22 cellular contexts compared by ENCODE assay signal in genomic region chr14:45212231-45212630, GRCh38. TPM values are rescaled to one million over a fixed set of nuclear protein-coding genes. Genes with fewer than 3 reads are reported as not detected.
DNase-seq lines count a peak whose midpoint lies in the region; ATAC-seq and TF ChIP-seq lines count a peak whose summit lies in the region.
"Had no signal": no experiment of that assay in that cellular context is flagged by ENCODE, and none has a peak within 500 bp of the region (broad histone marks: within the 10 kb centered on the region; RNA-seq: fewer than 3 reads in every experiment).

No MANE protein-coding gene starts in this region.

- H3K9me3 Mint-ChIP-seq in Caco-2 (ENCODE audit: unreplicated experiment) (no peaks in the 10 kb centered on the region), H9 (no peaks in the 10 kb centered on the region), endodermal cell (peaks cover 3% of the 10 kb centered on the region)
- H3K9me3 Mint-ChIP-seq: CD4-positive, alpha-beta T cell had no signal

- H3K56ac ChIP-seq in H9 (ENCODE audit: insufficient read length, low read depth, low read length), result no peak overlapping the region

- POLR2A ChIA-PET in Caco-2 (lab: Charles Lee), result interaction anchor here (1.0 kb wide), 2 partner anchors 75 to 78 kb away, joined by 3 to 4 read pairs; partner anchors contain the start of gene FKBP3

- no peak overlapping the region for H4K8ac ChIP-seq in H9 (replicated peaks; ENCODE audit: insufficient read length, low read depth, low read length)

- peaks cover 30% of the 10 kb centered on the region for H3K4me1 Mint-ChIP-seq in Caco-2 (ENCODE audit: low read depth, unreplicated experiment)
- peaks cover 8 to 15% of the 10 kb centered on the region in 2 experiments for H3K4me1 Mint-ChIP-seq in H9
- peaks cover 12% of the 10 kb centered on the region for H3K4me1 Mint-ChIP-seq in endodermal cell

- no peak overlapping the region for H2BK20ac ChIP-seq in H9 (ENCODE audit: low read depth, low read length, poor library complexity, severe bottlenecking)

- H3K4me1 ChIP-seq in Caco-2 (peaks cover 62% of the 10 kb centered on the region), H9 (ENCODE audit: insufficient read depth, low read length) (peaks cover 7% of the 10 kb centered on the region; the same call in 1 of the 2 replicates), endodermal cell (ENCODE audit: control insufficient read depth, insufficient read depth, low read length) (no peaks in the 10 kb centered on the region)
- H3K4me1 ChIP-seq: A549, HAP-1 had no signal

- H3K27me3 ChIP-seq in Caco-2 (replicated peaks; ENCODE audit: control insufficient read depth, insufficient read depth, low read length) (no peaks in the 10 kb centered on the region), H9 (ENCODE audit: insufficient read depth, low read length) (no peaks in the 10 kb centered on the region), endodermal cell (ENCODE audit: control insufficient read depth, insufficient read depth, low read length, poor library complexity, severe bottlenecking) (no peaks in the 10 kb centered on the region)

- no peak overlapping the region for H3K23ac ChIP-seq in H9 (ENCODE audit: insufficient read length, low read depth, low read length)

- H3K36me3 Mint-ChIP-seq in Caco-2 (ENCODE audit: insufficient read depth, unreplicated experiment), result peaks cover 37% of the 10 kb centered on the region
- H3K36me3 Mint-ChIP-seq in H9 (ENCODE audit: insufficient read depth in 1 of 3, low read depth in 3 of 3), result peaks cover 27 to 72% (median 57%) of the 10 kb centered on the region in 3 experiments
- H3K36me3 Mint-ChIP-seq in endodermal cell (ENCODE audit: low read depth), result peaks cover 63% of the 10 kb centered on the region

- H3K27ac ChIP-seq in H9 (ENCODE audit: insufficient read length, low read depth, low read length) (no peak overlapping the region), endodermal cell (ENCODE audit: low read depth, low read length) (no peak overlapping the region)
- H3K27ac ChIP-seq: A549 had no signal

- no TSS peak for BruUV-seq in Caco-2 (replicated peaks; lab: Mats Ljungman, UMichigan)

- H3K4me3 Mint-ChIP-seq in Caco-2 (ENCODE audit: unreplicated experiment) (peak overlapping the region; percentile 48), H9 (no peak overlapping the region; a peak in 1 of 5 replicates), endodermal cell (no peak overlapping the region)
- H3K4me3 Mint-ChIP-seq: CD4-positive, alpha-beta T cell had no signal

- H2BK5ac ChIP-seq in H9 (ENCODE audit: insufficient read length, low read length), result no peak overlapping the region

- H3K27ac Mint-ChIP-seq in Caco-2 (ENCODE audit: unreplicated experiment) (peak overlapping the region; percentile 54), H9 (peak overlapping the region; percentile 20 to 57 (median 46); a peak in 5 of 7 replicates), endodermal cell (peak overlapping the region; percentile 33)
- H3K27ac Mint-ChIP-seq: CD4-positive, alpha-beta T cell had no signal

- peaks cover 2% of the 10 kb centered on the region for H4K20me1 ChIP-seq in H9 (ENCODE audit: control insufficient read depth, insufficient read depth, insufficient read length)

- H4K5ac ChIP-seq in H9 (ENCODE audit: insufficient read length, low read depth, low read length), result no peak overlapping the region

- H3K27me3 Mint-ChIP-seq in Caco-2 (ENCODE audit: insufficient read depth, unreplicated experiment) (no peaks in the 10 kb centered on the region), H9 (ENCODE audit: low read depth) (no peaks in the 10 kb centered on the region), endodermal cell (ENCODE audit: insufficient read depth) (no peaks in the 10 kb centered on the region)
- H3K27me3 Mint-ChIP-seq: CD4-positive, alpha-beta T cell had no signal

- no peaks in the 10 kb centered on the region for H3K23me2 ChIP-seq in H9 (ENCODE audit: insufficient read length, low read depth, low read length, poor library complexity, severe bottlenecking)

- H2BK120ac ChIP-seq in H9 (ENCODE audit: low read depth, low read length, poor library complexity, severe bottlenecking), result no peak overlapping the region

- no peak overlapping the region for H2AK5ac ChIP-seq in H9 (ENCODE audit: insufficient read length, low read length)

- no peak overlapping the region for H3T11ph ChIP-seq in H9 (ENCODE audit: low read length)

- CTCF ChIA-PET in Caco-2 (lab: Charles Lee), result no interaction called here

- H2AFZ ChIP-seq in H9 (ENCODE audit: low read length), result no peak overlapping the region

- no peak overlapping the region for H3K4me2 ChIP-seq in H9 (ENCODE audit: insufficient read depth, insufficient read length, low read length)
- H3K4me2 ChIP-seq: A549 had no signal

- no peak overlapping the region for H2BK15ac ChIP-seq in H9 (ENCODE audit: low read depth, low read length)

- H3K4me3 ChIP-seq in Caco-2 (ENCODE audit: low read depth, low read length) (no peak overlapping the region), endodermal cell (ENCODE audit: low read length) (no peak overlapping the region)
- H3K4me3 ChIP-seq: A549, GM12878, HAP-1 had no signal

- WGBS in H9 (ENCODE audit: extremely low coverage, insufficient read length, low lambda C conversion rate), result no CpG with 5 or more reads among the region's 3 CpGs
- 89% methylated on average over 2 of the region's 3 CpGs; no CpG with 5 or more reads in 1 of the 2 experiments for WGBS in endodermal cell (ENCODE audit: insufficient coverage in 1 of 2, insufficient read length in 1 of 2), 2 experiments

- H2BK12ac ChIP-seq in H9 (ENCODE audit: insufficient read length, low read depth, low read length), result no peak overlapping the region

- H4K91ac ChIP-seq in H9 (ENCODE audit: insufficient read length, low read depth, low read length), result no peak overlapping the region

- H3K36me3 ChIP-seq in Caco-2 (ENCODE audit: control insufficient read depth, insufficient read depth, low read length) (no peaks in the 10 kb centered on the region; the same call in 1 of the 2 replicates), endodermal cell (ENCODE audit: control insufficient read depth, insufficient read depth, low read length) (peaks cover 68% of the 10 kb centered on the region)

- intact Hi-C loops in Caco-2 (cut with micrococcal nuclease; ENCODE audit: unreplicated experiment), result loop anchor here (1.0 to 5.0 kb wide), 4 partner anchors 41 to 300 kb away; partner anchors contain the start of genes FANCM and MIS18BP1

- H3K79me1 ChIP-seq in H9 (ENCODE audit: insufficient read depth, low read depth, low read length, poor library complexity, severe bottlenecking), result no peaks in the 10 kb centered on the region

- H3K9ac ChIP-seq in H9 (ENCODE audit: extremely low read depth, insufficient read length, low read length) (no peak overlapping the region), endodermal cell (ENCODE audit: extremely low read depth, low read length, poor library complexity, severe bottlenecking) (no peak overlapping the region)

- peak overlapping the region; percentile 17 for H3K18ac ChIP-seq in H9 (ENCODE audit: insufficient read length, low read depth, low read length)

- DNase-seq in Caco-2 (peak; percentile 73 to 79), H9 (no peak), endodermal cell (peak; percentile 62), left kidney (ENCODE audit: low read depth, low spot score) (peak; percentile 5), pons (ENCODE audit: low spot score) (no peak), NCI-H526 (lab: John Stamatoyannopoulos, UW) (no peak), GOT3 (lab: John Stamatoyannopoulos, UW) (no peak)
- DNase-seq: CD4-positive, alpha-beta T cell; Kasumi-1; MM.1S; NCI-H1092; NCI-H1436 treated with DMSO at 0.1 percent for 48 hours; NCI-H2081; NCI-H2171 treated with DMSO at 0.1 percent for 48 hours; NCI-H446; NCI-H69; NK-92 treated with Interleukin-12 subunit alpha and Interleukin-12 subunit beta, amount 100 ng/mL, for 24 hours; Right ventricle myocardium superior had no signal

- ATAC-seq in GM21619 (IDR thresholded peaks at IDR 0.05; ENCODE audit: unreplicated experiment), result no peak
- ATAC-seq: A549, GM12878 had no signal

- no peak overlapping the region for H3K4ac ChIP-seq in H9 (ENCODE audit: low read depth, low read length)

- H3K79me2 ChIP-seq in H9 (ENCODE audit: insufficient read depth, low read length), result no peaks in the 10 kb centered on the region

- H3K14ac ChIP-seq in H9 (ENCODE audit: insufficient read depth, low read length), result no peak overlapping the region

- TF ChIP-seq CTCF in Caco-2 (IDR thresholded peaks at IDR 0.05; ENCODE audit: insufficient read depth in 1 of 2, low read depth in 1 of 2, low read length in 1 of 2, severe bottlenecking in 1 of 2, unreplicated experiment in 1 of 2) (no peak), H9 (conservative IDR thresholded peaks at IDR 0.05) (no peak), endodermal cell (conservative IDR thresholded peaks at IDR 0.05) (no peak)

- H3K9me3 ChIP-seq in Caco-2 (no peaks in the 10 kb centered on the region), H9 (ENCODE audit: control insufficient read depth, low read depth, low read length) (no peaks in the 10 kb centered on the region), endodermal cell (ENCODE audit: control insufficient read depth, low read length) (peaks cover 7% of the 10 kb centered on the region)
- H3K9me3 ChIP-seq: A549, HAP-1 had no signal

RNA-seq across cellular contexts. Expression of gene MIS18BP1, which starts 40.8 kb away (rescaled TPM):
- 31.4 and 38.4 TPM in 2 replicates for total RNA-seq in Caco-2 (2022)
- 56.1 and 60.6 TPM in 2 replicates for total RNA-seq in H9 (2021)
- 10 to 100 TPM; 61.0 to 91.8 TPM for total RNA-seq in endodermal cell
- polyA plus RNA-seq in endodermal cell (2013, experiment 1 of 2), result 46.4 TPM
- polyA plus RNA-seq in endodermal cell (2013, experiment 2 of 2), result 59.0 TPM

Comparison
In these comparisons a context has a peak if more than half of its experiments do, and no peak if none do; other contexts are left out.
1. DNase-seq: peak in Caco-2 (2 of 2), endodermal cell (single experiment) and left kidney (single experiment); none in H9 (single experiment), pons (single experiment), NCI-H526 (0 of 2) and GOT3 (single experiment).
2. Peak in every context shown above with its lines, with median percentiles within 50 percentile points of each other: H3K27ac Mint-ChIP-seq.